Comparison of ENCODE assay signal across 26 cellular contexts in genomic region chr5:11390369-11390768, GRCh38.
DNase-seq lines count a peak whose midpoint lies in the region; ATAC-seq, FAIRE-seq and TF ChIP-seq lines count a peak whose summit lies in the region.
"Had no signal": no experiment of that assay in that cellular context is flagged by ENCODE, and none has a peak within 500 bp of the region (broad histone marks: within the 10 kb centered on the region; RNA-seq: fewer than 3 reads in every experiment).

No MANE protein-coding gene starts in this region.

- no peak overlapping the region for H4K91ac ChIP-seq in H9 (ENCODE audit: insufficient read length, low read depth, low read length)

- H3K4me3 ChIP-seq in GM23248 = no peak overlapping the region
- H3K4me3 ChIP-seq in dorsolateral prefrontal cortex = no peak overlapping the region
- H3K4me3 ChIP-seq in pancreas = no peak overlapping the region
- H3K4me3 ChIP-seq: skin epidermis, transverse colon had no signal

- H3K79me2 ChIP-seq in GM23248 (ENCODE audit: insufficient read depth) (no peaks in the 10 kb centered on the region), H9 (ENCODE audit: insufficient read depth, low read length) (no peaks in the 10 kb centered on the region)

- H3K36me3 Mint-ChIP-seq in H9 (ENCODE audit: insufficient read depth in 1 of 3, low read depth in 3 of 3) (no peaks in the 10 kb centered on the region), WTC11 (no peaks in the 10 kb centered on the region)
- H3K36me3 Mint-ChIP-seq: CD8-positive, alpha-beta T cell; natural killer cell had no signal

- no peak overlapping the region for H3K14ac ChIP-seq in H9 (ENCODE audit: insufficient read depth, low read length)

- no peak overlapping the region for H3K4ac ChIP-seq in H9 (ENCODE audit: low read depth, low read length)

- peaks cover 2% of the 10 kb centered on the region for H3K23me2 ChIP-seq in H9 (ENCODE audit: insufficient read length, low read depth, low read length, poor library complexity, severe bottlenecking)

- no peaks in the 10 kb centered on the region for H3K79me1 ChIP-seq in H9 (ENCODE audit: insufficient read depth, low read depth, low read length, poor library complexity, severe bottlenecking)

- no peak overlapping the region for H2BK20ac ChIP-seq in H9 (ENCODE audit: low read depth, low read length, poor library complexity, severe bottlenecking)

- H3K9me3 ChIP-seq in GM23248 (ENCODE audit: low read depth) (no peaks in the 10 kb centered on the region), H9 (ENCODE audit: control insufficient read depth, low read depth, low read length) (no peaks in the 10 kb centered on the region), pancreas (no peaks in the 10 kb centered on the region)
- H3K9me3 ChIP-seq: transverse colon had no signal

- H3K27me3 ChIP-seq in GM23248 (replicated peaks; ENCODE audit: insufficient read depth) (peaks cover 17% of the 10 kb centered on the region), dorsolateral prefrontal cortex (no peaks in the 10 kb centered on the region), H9 (ENCODE audit: insufficient read depth, low read length) (peaks cover under 1% of the 10 kb centered on the region; the same call in 1 of the 2 replicates), pancreas (no peaks in the 10 kb centered on the region)

- TF ChIP-seq CTCF in dorsolateral prefrontal cortex (IDR thresholded peaks at IDR 0.05 in 54 of 56, conservative IDR thresholded peaks at IDR 0.05 in 2 of 56; ENCODE audit: low read depth in 1 of 56, partially characterized antibody in 56 of 56) (no peak), H9 (conservative IDR thresholded peaks at IDR 0.05) (no peak), WTC11 (IDR thresholded peaks at IDR 0.05) (no peak), pancreas (IDR thresholded peaks at IDR 0.05) (no peak)

- no peak overlapping the region for H2AK5ac ChIP-seq in H9 (ENCODE audit: insufficient read length, low read length)

- H3K18ac ChIP-seq in H9 (ENCODE audit: insufficient read length, low read depth, low read length) = no peak overlapping the region

- no peak overlapping the region for H2BK12ac ChIP-seq in H9 (ENCODE audit: insufficient read length, low read depth, low read length)

- H2BK5ac ChIP-seq in H9 (ENCODE audit: insufficient read length, low read length) = no peak overlapping the region

- WGBS in GM23248 (ENCODE audit: low coverage in 1 of 2, low lambda C conversion rate in 2 of 2, missing lambda C conversion rate in 2 of 2), 2 experiments = 14 to 15% methylated on average over 4 of the region's 4 CpGs
- no CpG with 5 or more reads among the region's 4 CpGs for WGBS in H9 (ENCODE audit: extremely low coverage, insufficient read length, low lambda C conversion rate)
- WGBS in pancreas, 2 donors = 91 to 96% methylated on average over 4 of the region's 4 CpGs

- H2AFZ ChIP-seq in GM23248 (no peak overlapping the region), H9 (ENCODE audit: low read length) (no peak overlapping the region)

- H3K36me3 ChIP-seq in GM23248 (ENCODE audit: low read depth) (no peaks in the 10 kb centered on the region), pancreas (no peaks in the 10 kb centered on the region)
- H3K36me3 ChIP-seq: transverse colon had no signal

- no peaks in the 10 kb centered on the region for H3K9me3 Mint-ChIP-seq in H9
- H3K9me3 Mint-ChIP-seq in WTC11 = no peaks in the 10 kb centered on the region
- H3K9me3 Mint-ChIP-seq: CD8-positive, alpha-beta T cell; natural killer cell had no signal

- no peaks in the 10 kb centered on the region for H3F3A ChIP-seq in GM23248 (ENCODE audit: insufficient read depth)

- ATAC-seq in WTC11 (no peak), pancreas (no peak)
- ATAC-seq: CD8-positive, alpha-beta T cell; natural killer cell; stimulated activated naive CD8-positive, alpha-beta T cell treated with anti-CD3 and anti-CD28 coated beads, Interleukin-15, Interleukin-2, amounts not matched to agents 100 U/mL and 50 U/mL, for 24 hours had no signal

- in situ Hi-C loops in GM23248 (cut with MboI) = no loop called here

- H3T11ph ChIP-seq in H9 (ENCODE audit: low read length) = no peak overlapping the region

- H2BK15ac ChIP-seq in H9 (ENCODE audit: low read depth, low read length) = no peak overlapping the region

- H3K23ac ChIP-seq in H9 (ENCODE audit: insufficient read length, low read depth, low read length) = no peak overlapping the region

- POLR2A ChIA-PET in WTC11 (lab: Charles Lee) = no interaction called here

- no peaks in the 10 kb centered on the region for H3K9me2 ChIP-seq in GM23248 (ENCODE audit: insufficient read depth)

- CTCF ChIA-PET in WTC11 (lab: Charles Lee) = no interaction called here

- peaks cover 91% of the 10 kb centered on the region for H3K27me3 Mint-ChIP-seq in H9 (ENCODE audit: low read depth)
- H3K27me3 Mint-ChIP-seq in WTC11 (ENCODE audit: low read depth) = peaks cover 24% of the 10 kb centered on the region

- no peak for FAIRE-seq in pancreas (lab: Jason Lieb, UNC)
- FAIRE-seq: GM12892, GM19239 had no signal

- DNase-seq in GM23248 (peak; percentile 6), RKO (ENCODE audit: low spot score) (peak; percentile 79), dorsolateral prefrontal cortex (no peak), putamen (ENCODE audit: low spot score) (peak; percentile 43), H9 (no peak), WTC11 (ENCODE audit: low spot score) (no peak), NCI-H774 (lab: John Stamatoyannopoulos, UW) (no peak), pancreas (no peak)
- DNase-seq: activated CD8-positive, alpha-beta memory T cell treated with anti-CD3 and anti-CD28 coated beads, Interleukin-2, amount 50 U/mL, for 4 hours; activated effector memory CD4-positive, alpha-beta T cell treated with Interleukin-2 at 50 U/mL for 16 hours; CD8-positive, alpha-beta T cell; DMS153; effector CD8-positive, alpha-beta T cell; mesenchymal stem cell; natural killer cell; NCI-H1417; NCI-H526 treated with DMSO at 0.1 percent for 48 hours; SHP77; stimulated activated CD4-positive, alpha-beta T cell treated with anti-CD3 and anti-CD28 coated beads, Interleukin-2, amount 100 ng/mL, for 48 hours; stimulated activated naive CD8-positive, alpha-beta T cell treated with anti-CD3 and anti-CD28 coated beads, Interleukin-15, Interleukin-2, amounts not matched to agents 100 U/mL and 50 U/mL, for 24 hours; T-helper 1 cell; transverse colon had no signal

- H3K56ac ChIP-seq in H9 (ENCODE audit: insufficient read length, low read depth, low read length) = no peak overlapping the region

- intact Hi-C loops in dorsolateral prefrontal cortex (cut with DNase I) (loop anchor here in 1 of 2 donors (10.0 kb wide), 1 partner anchor 74 kb away; no protein-coding TSS in a partner anchor), pancreas (cut with DNase I) (no loop called here)

- H3K27ac Mint-ChIP-seq in H9 = no peak overlapping the region
- H3K27ac Mint-ChIP-seq in WTC11 = no peak overlapping the region
- H3K27ac Mint-ChIP-seq: CD8-positive, alpha-beta T cell; natural killer cell had no signal

- H3K27ac ChIP-seq in GM23248 (no peak overlapping the region), dorsolateral prefrontal cortex (peak overlapping the region in 51 of 59 donors; percentile 0 to 96 (median 55)), H9 (ENCODE audit: insufficient read length, low read depth, low read length) (no peak overlapping the region), pancreas (no peak overlapping the region)
- H3K27ac ChIP-seq: skin epidermis, transverse colon had no signal

- H3K4me2 ChIP-seq in GM23248 (ENCODE audit: unreplicated experiment) = no peak overlapping the region
- H3K4me2 ChIP-seq in H9 (ENCODE audit: insufficient read depth, insufficient read length, low read length) = no peak overlapping the region

- H4K8ac ChIP-seq in H9 (replicated peaks; ENCODE audit: insufficient read length, low read depth, low read length) = no peak overlapping the region

- H4K20me1 ChIP-seq in GM23248 (ENCODE audit: insufficient read depth) (no peaks in the 10 kb centered on the region), H9 (ENCODE audit: control insufficient read depth, insufficient read depth, insufficient read length) (no peaks in the 10 kb centered on the region)

- H3K4me3 Mint-ChIP-seq in H9 (no peak overlapping the region), WTC11 (no peak overlapping the region)
- H3K4me3 Mint-ChIP-seq: CD8-positive, alpha-beta T cell; central memory CD8-positive, alpha-beta T cell; natural killer cell had no signal

- H3K4me1 ChIP-seq in GM23248 (ENCODE audit: insufficient read depth) (no peaks in the 10 kb centered on the region), H9 (ENCODE audit: insufficient read depth, low read length) (peaks cover 3% of the 10 kb centered on the region; the same call in 1 of the 2 replicates), pancreas (no peaks in the 10 kb centered on the region)
- H3K4me1 ChIP-seq: transverse colon had no signal

- H3K9ac ChIP-seq in GM23248 (no peak overlapping the region), H9 (ENCODE audit: extremely low read depth, insufficient read length, low read length) (no peak overlapping the region)

- H4K5ac ChIP-seq in H9 (ENCODE audit: insufficient read length, low read depth, low read length) = no peak overlapping the region

- H3K4me1 Mint-ChIP-seq in H9 (peaks cover 18 to 20% of the 10 kb centered on the region in 2 experiments), WTC11 (peaks cover 21% of the 10 kb centered on the region)
- H3K4me1 Mint-ChIP-seq: central memory CD8-positive, alpha-beta T cell had no signal

- H2BK120ac ChIP-seq in H9 (ENCODE audit: low read depth, low read length, poor library complexity, severe bottlenecking) = no peak overlapping the region

TF ChIP-seq in WTC11, 78 proteins besides CTCF, POLR2A, EP300 and RAD21 (continues in another document):
- TF ChIP-seq USF2 (CRISPR knock-in tag; IDR thresholded peaks at IDR 0.05) (no peak), CBFB (CRISPR knock-in tag; IDR thresholded peaks at IDR 0.05; ENCODE audit: low read depth) (no peak), TEAD1 (CRISPR knock-in tag; IDR thresholded peaks at IDR 0.05) (no peak), ZNF671 (CRISPR knock-in tag; IDR thresholded peaks at IDR 0.05) (no peak), IRF1 (CRISPR knock-in tag; IDR thresholded peaks at IDR 0.05) (no peak)

Comparison
In these comparisons a context has a peak if more than half of its experiments do, and no peak if none do; other contexts are left out.
1. DNase-seq: peak in GM23248 (single experiment), RKO (single experiment) and putamen (single experiment); none in dorsolateral prefrontal cortex (0 of 10), H9 (single experiment), WTC11 (single experiment), NCI-H774 (single experiment) and pancreas (0 of 6).
2. H3K27ac ChIP-seq: peak in dorsolateral prefrontal cortex (51 of 59); none in GM23248 (single experiment), H9 (single experiment) and pancreas (0 of 4).